ENCODE assay signal across 1 cellular context in genomic region chr5:150487199-150488061, GRCh38.
A peak's percentile ranks its signal among the peaks of the same experiment; 100 is the strongest.
TF ChIP-seq lines count a peak whose summit lies in the region.

No MANE protein-coding gene starts in this region.

TF ChIP-seq in GM12878, 131 proteins besides CTCF, POLR2A, EP300 and RAD21 (continued from another document):
- TF ChIP-seq, protein P1, sequence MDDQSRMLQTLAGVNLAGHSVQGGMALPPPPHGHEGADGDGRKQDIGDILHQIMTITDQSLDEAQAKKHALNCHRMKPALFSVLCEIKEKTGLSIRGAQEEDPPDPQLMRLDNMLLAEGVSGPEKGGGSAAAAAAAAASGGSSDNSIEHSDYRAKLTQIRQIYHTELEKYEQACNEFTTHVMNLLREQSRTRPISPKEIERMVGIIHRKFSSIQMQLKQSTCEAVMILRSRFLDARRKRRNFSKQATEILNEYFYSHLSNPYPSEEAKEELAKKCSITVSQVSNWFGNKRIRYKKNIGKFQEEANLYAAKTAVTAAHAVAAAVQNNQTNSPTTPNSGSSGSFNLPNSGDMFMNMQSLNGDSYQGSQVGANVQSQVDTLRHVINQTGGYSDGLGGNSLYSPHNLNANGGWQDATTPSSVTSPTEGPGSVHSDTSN (IDR thresholded peaks at IDR 0.05; ENCODE audit: insufficient replicate concordance, low read depth, low read length), result peak; percentile 20
- TF ChIP-seq, protein P2, sequence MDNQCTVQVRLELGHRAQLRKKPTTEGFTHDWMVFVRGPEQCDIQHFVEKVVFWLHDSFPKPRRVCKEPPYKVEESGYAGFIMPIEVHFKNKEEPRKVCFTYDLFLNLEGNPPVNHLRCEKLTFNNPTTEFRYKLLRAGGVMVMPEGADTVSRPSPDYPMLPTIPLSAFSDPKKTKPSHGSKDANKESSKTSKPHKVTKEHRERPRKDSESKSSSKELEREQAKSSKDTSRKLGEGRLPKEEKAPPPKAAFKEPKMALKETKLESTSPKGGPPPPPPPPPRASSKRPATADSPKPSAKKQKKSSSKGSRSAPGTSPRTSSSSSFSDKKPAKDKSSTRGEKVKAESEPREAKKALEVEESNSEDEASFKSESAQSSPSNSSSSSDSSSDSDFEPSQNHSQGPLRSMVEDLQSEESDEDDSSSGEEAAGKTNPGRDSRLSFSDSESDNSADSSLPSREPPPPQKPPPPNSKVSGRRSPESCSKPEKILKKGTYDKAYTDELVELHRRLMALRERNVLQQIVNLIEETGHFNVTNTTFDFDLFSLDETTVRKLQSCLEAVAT (IDR thresholded peaks at IDR 0.05), result peak; percentile 68; the same call in 1 of the 2 replicates
- peak; percentile 62; the same call in 1 of the 2 replicates for TF ChIP-seq SMARCA5 (IDR thresholded peaks at IDR 0.05)
- TF ChIP-seq, protein P3, sequence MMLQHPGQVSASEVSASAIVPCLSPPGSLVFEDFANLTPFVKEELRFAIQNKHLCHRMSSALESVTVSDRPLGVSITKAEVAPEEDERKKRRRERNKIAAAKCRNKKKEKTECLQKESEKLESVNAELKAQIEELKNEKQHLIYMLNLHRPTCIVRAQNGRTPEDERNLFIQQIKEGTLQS (IDR thresholded peaks at IDR 0.05; ENCODE audit: borderline replicate concordance, extremely low read depth, low read depth, low read length), result no peak
- no peak for TF ChIP-seq JUNB (IDR thresholded peaks at IDR 0.05)
- peak; percentile 77 for TF ChIP-seq NR2F1 (conservative IDR thresholded peaks at IDR 0.05)
- no peak for TF ChIP-seq RCOR1 (conservative IDR thresholded peaks at IDR 0.05; ENCODE audit: low read depth, low read length)
- peak; percentile 84 for TF ChIP-seq ZNF384 (IDR thresholded peaks at IDR 0.05; ENCODE audit: borderline replicate concordance, low read depth, low read length)
- TF ChIP-seq CEBPZ (IDR thresholded peaks at IDR 0.05; ENCODE audit: low read depth, low read length), result no peak
- TF ChIP-seq RUNX3 (IDR thresholded peaks at IDR 0.05; ENCODE audit: low read length), result peak; percentile 48
